ENCODE assay signal across 15 cellular contexts in genomic region chr3:155946178-155946577, GRCh38.
A peak's percentile ranks its signal among the peaks of the same experiment; 100 is the strongest.
DNase-seq lines count a peak whose midpoint lies in the region; ATAC-seq and TF ChIP-seq lines count a peak whose summit lies in the region.
"Had no signal": no experiment of that assay in that cellular context is flagged by ENCODE, and none has a peak within 500 bp of the region (broad histone marks: within the 10 kb centered on the region; RNA-seq: fewer than 3 reads in every experiment).

No MANE protein-coding gene starts in this region.

- H3K23ac ChIP-seq in mesenchymal stem cell (ENCODE audit: low read length in 2 of 2), result no peak overlapping the region

- peaks cover 2% of the 10 kb centered on the region for H3K36me3 Mint-ChIP-seq in chondrocyte (ENCODE audit: low read depth)
- H3K36me3 Mint-ChIP-seq in naive thymus-derived CD8-positive, alpha-beta T cell, result peaks cover 0 to 3% (median 0%) of the 10 kb centered on the region in 3 donors

- H3K27me3 Mint-ChIP-seq in chondrocyte (ENCODE audit: low read depth), result no peaks in the 10 kb centered on the region
- no peaks in the 10 kb centered on the region for H3K27me3 Mint-ChIP-seq in naive thymus-derived CD8-positive, alpha-beta T cell
- H3K27me3 Mint-ChIP-seq: activated CD8-positive, alpha-beta memory T cell treated with anti-CD3 and anti-CD28 coated beads, Interleukin-2, amount 10 ng/mL, durations not matched to agents 7 days and 5 days; activated naive CD8-positive, alpha-beta T cell had no signal

- no peaks in the 10 kb centered on the region for H3K9me3 Mint-ChIP-seq in chondrocyte (ENCODE audit: low read depth)
- no peaks in the 10 kb centered on the region for H3K9me3 Mint-ChIP-seq in naive thymus-derived CD8-positive, alpha-beta T cell

- peaks cover 3% of the 10 kb centered on the region for H3K4me1 ChIP-seq in mesenchymal stem cell (ENCODE audit: control insufficient read depth, insufficient read depth, low read depth, low read length)
- H3K4me1 ChIP-seq: sigmoid colon, upper lobe of right lung had no signal

- H3K27ac Mint-ChIP-seq in chondrocyte (ENCODE audit: unreplicated experiment), result peak overlapping the region; percentile 88
- no peak overlapping the region for H3K27ac Mint-ChIP-seq in naive thymus-derived CD8-positive, alpha-beta T cell
- H3K27ac Mint-ChIP-seq: activated CD8-positive, alpha-beta memory T cell treated with anti-CD3 and anti-CD28 coated beads, Interleukin-2, amount 10 ng/mL, durations not matched to agents 7 days and 5 days; activated naive CD8-positive, alpha-beta T cell had no signal

- H3K4me3 ChIP-seq in mesenchymal stem cell (ENCODE audit: insufficient read depth in 1 of 2, low read depth in 1 of 2, low read length in 2 of 2), result no peak overlapping the region
- H3K4me3 ChIP-seq: sigmoid colon, upper lobe of right lung had no signal

- peak overlapping the region; percentile 56 for H3K4me2 ChIP-seq in mesenchymal stem cell (ENCODE audit: low read length, poor library complexity, severe bottlenecking)

- no peaks in the 10 kb centered on the region for H3K79me1 ChIP-seq in mesenchymal stem cell (replicated peaks; ENCODE audit: low read length, poor library complexity, severe bottlenecking)

- POLR2A ChIA-PET in naive thymus-derived CD8-positive, alpha-beta T cell (lab: Charles Lee), result no interaction called here

- no peak for ATAC-seq in HG03045 (IDR thresholded peaks at IDR 0.05; ENCODE audit: unreplicated experiment)
- no peak for ATAC-seq in naive thymus-derived CD8-positive, alpha-beta T cell
- ATAC-seq: activated CD8-positive, alpha-beta memory T cell treated with anti-CD3 and anti-CD28 coated beads, Interleukin-2, amount 10 ng/mL, durations not matched to agents 7 days and 5 days; upper lobe of right lung had no signal

- H3K4me1 Mint-ChIP-seq in chondrocyte (ENCODE audit: low read depth), result peaks cover 44% of the 10 kb centered on the region
- no peaks in the 10 kb centered on the region for H3K4me1 Mint-ChIP-seq in naive thymus-derived CD8-positive, alpha-beta T cell
- H3K4me1 Mint-ChIP-seq: activated CD8-positive, alpha-beta memory T cell treated with anti-CD3 and anti-CD28 coated beads, Interleukin-2, amount 10 ng/mL, durations not matched to agents 7 days and 5 days had no signal

- peak overlapping the region; percentile 19 for H2BK5ac ChIP-seq in mesenchymal stem cell (ENCODE audit: low read depth, low read length, poor library complexity, severe bottlenecking)

- peak overlapping the region; percentile 80 for H3K9ac ChIP-seq in mesenchymal stem cell (ENCODE audit: low read length)

- no peak overlapping the region for H3K18ac ChIP-seq in mesenchymal stem cell (ENCODE audit: low read depth in 1 of 2, low read length in 2 of 2)

- H3K27me3 ChIP-seq in mesenchymal stem cell (ENCODE audit: control insufficient read depth in 1 of 2, insufficient read depth in 1 of 2, low read length in 2 of 2), result no peaks in the 10 kb centered on the region
- H3K27me3 ChIP-seq: sigmoid colon, upper lobe of right lung had no signal

- no peak overlapping the region for H3K14ac ChIP-seq in mesenchymal stem cell (ENCODE audit: low read length in 2 of 2)

- WGBS in mesenchymal stem cell, result no CpG with 5 or more reads among the region's 2 CpGs

- H4K91ac ChIP-seq in mesenchymal stem cell (ENCODE audit: low read length), result no peak overlapping the region

- no peak overlapping the region for H2BK15ac ChIP-seq in mesenchymal stem cell (ENCODE audit: low read depth, poor library complexity, severe bottlenecking)

- no peak overlapping the region for H2BK12ac ChIP-seq in mesenchymal stem cell (ENCODE audit: low read length in 2 of 2)

- H2AK5ac ChIP-seq in mesenchymal stem cell (ENCODE audit: low read length, severe bottlenecking), result no peak overlapping the region

- TF ChIP-seq CTCF in AG09319 (IDR thresholded peaks at IDR 0.05; ENCODE audit: low read depth, low read length) (no peak), chondrocyte (IDR thresholded peaks at IDR 0.05) (no peak)

- H3K27ac ChIP-seq in mesenchymal stem cell (ENCODE audit: low read length, poor library complexity, severe bottlenecking), result peak overlapping the region; percentile 68
- H3K27ac ChIP-seq: C4-2B, sigmoid colon, upper lobe of right lung had no signal

- no peak overlapping the region for H4K8ac ChIP-seq in mesenchymal stem cell (ENCODE audit: low read length)

- no peaks in the 10 kb centered on the region for H3K9me3 ChIP-seq in mesenchymal stem cell (ENCODE audit: control insufficient read depth, low read length)
- H3K9me3 ChIP-seq: sigmoid colon, upper lobe of right lung had no signal

- H2BK120ac ChIP-seq in mesenchymal stem cell (ENCODE audit: low read depth, low read length), result no peak overlapping the region

- no peak overlapping the region for H3K4ac ChIP-seq in mesenchymal stem cell (ENCODE audit: low read depth in 1 of 2, low read length in 2 of 2)

- peaks cover 0 to 8% of the 10 kb centered on the region in 2 experiments for H3K36me3 ChIP-seq in mesenchymal stem cell (ENCODE audit: control insufficient read depth in 1 of 2, insufficient read depth in 2 of 2, low read depth in 1 of 2, low read length in 2 of 2)
- H3K36me3 ChIP-seq: sigmoid colon, upper lobe of right lung had no signal

- DNase-seq in AG09319 (ENCODE audit: extremely low read depth, low read depth), result peak; percentile 59
- DNase-seq in NCI-H226, result peak; percentile 62
- no peak for DNase-seq in chondrocyte (ENCODE audit: low spot score)
- peak; percentile 88 for DNase-seq in mesenchymal stem cell
- no peak for DNase-seq in NCI-H146 (lab: John Stamatoyannopoulos, UW)
- no peak for DNase-seq in naive thymus-derived CD8-positive, alpha-beta T cell
- no peak for DNase-seq in DMS 273 (lab: John Stamatoyannopoulos, UW; ENCODE audit: unreplicated experiment)
- DNase-seq: activated CD8-positive, alpha-beta memory T cell treated with anti-CD3 and anti-CD28 coated beads, Interleukin-2, amount 10 ng/mL, durations not matched to agents 7 days and 5 days; KG1; sigmoid colon; T1000; upper lobe of right lung had no signal

- no peak overlapping the region for H3K4me3 Mint-ChIP-seq in chondrocyte (ENCODE audit: unreplicated experiment)
- H3K4me3 Mint-ChIP-seq in naive thymus-derived CD8-positive, alpha-beta T cell, result no peak overlapping the region
- H3K4me3 Mint-ChIP-seq: activated CD8-positive, alpha-beta memory T cell treated with anti-CD3 and anti-CD28 coated beads, Interleukin-2, amount 10 ng/mL, durations not matched to agents 7 days and 5 days; activated naive CD8-positive, alpha-beta T cell had no signal

- H2AFZ ChIP-seq in mesenchymal stem cell (ENCODE audit: low read depth, low read length), result no peak overlapping the region

Comparison
In these comparisons a context has a peak if more than half of its experiments do, and no peak if none do; other contexts are left out.
1. DNase-seq: peak in AG09319 (single experiment), NCI-H226 (single experiment) and mesenchymal stem cell (single experiment); none in chondrocyte (single experiment), NCI-H146 (single experiment), naive thymus-derived CD8-positive, alpha-beta T cell (0 of 10) and DMS 273 (single experiment).